In genomic region chr17:20157078-20157360, GRCh38 we compare ENCODE assay signal across 8 cellular contexts.
DNase-seq lines count a peak whose midpoint lies in the region; ATAC-seq and TF ChIP-seq lines count a peak whose summit lies in the region.

No MANE protein-coding gene starts in this region.

- H3K79me2 ChIP-seq in mammary epithelial cell (ENCODE audit: insufficient read depth, low read length) = peaks cover 53% of the 10 kb centered on the region

- DNase-seq in cardiac muscle cell (ENCODE audit: low read depth in 1 of 2, low spot score in 1 of 2) = no peak
- no peak for DNase-seq in Right ventricle myocardium superior
- DNase-seq in mammary epithelial cell = no peak
- DNase-seq in midbrain (lab: John Stamatoyannopoulos, UW) = peak; percentile 42
- DNase-seq in uterus = no peak
- DNase-seq in DMS53 treated with DMSO at 0.1 percent for 48 hours (lab: John Stamatoyannopoulos, UW; ENCODE audit: unreplicated experiment) = no peak

- H3K9ac ChIP-seq in mammary epithelial cell (ENCODE audit: insufficient read depth, low read length) = peak overlapping the region; percentile 91

- H3K9me3 ChIP-seq in cardiac muscle cell (ENCODE audit: low read depth) (no peaks in the 10 kb centered on the region), mammary epithelial cell (replicated peaks; ENCODE audit: insufficient read depth, low read length) (no peaks in the 10 kb centered on the region), uterus (no peaks in the 10 kb centered on the region)

- dilution Hi-C loops in mammary epithelial cell (cut with HindIII; ENCODE audit: low sequenced_read_pairs) = no loop called here

- TF ChIP-seq POLR2A in uterus (IDR thresholded peaks at IDR 0.05) = no peak

- 79% methylated on average over 12 of the region's 12 CpGs for WGBS in mammary epithelial cell (ENCODE audit: low coverage, missing lambda C conversion rate)

- intact Hi-C loops in Right ventricle myocardium superior (cut with DNase I) = no loop called here
- intact Hi-C loops in mammary epithelial cell (cut with micrococcal nuclease) = loop anchor here (2.0 to 5.0 kb wide), 2 partner anchors 34 to 50 kb away; no protein-coding TSS in a partner anchor
- intact Hi-C loops in uterus (cut with DNase I; ENCODE audit: low total_unique reads) = no loop called here

- in situ Hi-C loops in mammary epithelial cell (cut with MboI; ENCODE audit: low sequenced_read_pairs in 2 of 2) = no loop called here

- H3K27me3 ChIP-seq in cardiac muscle cell (peaks cover 22% of the 10 kb centered on the region), mammary epithelial cell (ENCODE audit: insufficient read depth, low read length) (no peaks in the 10 kb centered on the region), uterus (no peaks in the 10 kb centered on the region)

- H3K4me3 ChIP-seq in cardiac muscle cell (peak overlapping the region; percentile 62), mammary epithelial cell (replicated peaks in 1 of 3; ENCODE audit: insufficient read depth in 1 of 3, low read depth in 2 of 3, low read length in 3 of 3) (peak overlapping the region; percentile 70 to 74 (median 73)), uterus (peak overlapping the region; percentile 27 to 72)

- no peak for TF ChIP-seq CTCF in cardiac muscle cell (IDR thresholded peaks at IDR 0.05; ENCODE audit: low read depth, low read length)
- no peak for TF ChIP-seq CTCF in mammary epithelial cell (conservative IDR thresholded peaks at IDR 0.05 in 1 of 2, IDR thresholded peaks at IDR 0.05 in 1 of 2; ENCODE audit: extremely low read depth in 1 of 2, insufficient read depth in 1 of 2, low read depth in 1 of 2, low read length in 2 of 2)
- TF ChIP-seq CTCF in uterus (IDR thresholded peaks at IDR 0.05) = no peak

- no peaks in the 10 kb centered on the region for H4K20me1 ChIP-seq in mammary epithelial cell (ENCODE audit: insufficient read depth, low read length)

- TSS peak; percentile 47 for BruUV-seq in mammary epithelial cell (replicated peaks; lab: Mats Ljungman, UMichigan)

- H3K36me3 ChIP-seq in cardiac muscle cell (no peaks in the 10 kb centered on the region), mammary epithelial cell (ENCODE audit: insufficient read depth, low read length) (no peaks in the 10 kb centered on the region), uterus (no peaks in the 10 kb centered on the region)

- no peak overlapping the region for H3K27ac ChIP-seq in cardiac muscle cell
- H3K27ac ChIP-seq in mammary epithelial cell (ENCODE audit: insufficient read depth, low read depth, low read length) = peak overlapping the region; percentile 88
- no peak overlapping the region for H3K27ac ChIP-seq in uterus

- CTCF ChIA-PET in mammary epithelial cell (lab: Charles Lee; ENCODE audit: low non-redundant PET) = interaction anchor here (0.7 kb wide), 1 partner anchor 245 kb away, joined by 4 read pairs; no protein-coding TSS in a partner anchor

- no peak overlapping the region for H2AFZ ChIP-seq in mammary epithelial cell (ENCODE audit: low read depth, low read length)

- no peak for ATAC-seq in Right ventricle myocardium superior (ENCODE audit: poor library complexity)
- ATAC-seq in HG02763 (IDR thresholded peaks at IDR 0.05; ENCODE audit: unreplicated experiment) = no peak
- no peak for ATAC-seq in GM19452 (IDR thresholded peaks at IDR 0.05; ENCODE audit: unreplicated experiment)

- peak overlapping the region; percentile 95 for H3K4me2 ChIP-seq in mammary epithelial cell (ENCODE audit: insufficient read depth, low read depth, low read length)

- H3K4me1 ChIP-seq in cardiac muscle cell (ENCODE audit: low read depth) (peaks cover 5% of the 10 kb centered on the region), mammary epithelial cell (ENCODE audit: insufficient read depth, low read length) (peaks cover 7% of the 10 kb centered on the region), uterus (no peaks in the 10 kb centered on the region)
